8 cellular contexts compared by ENCODE assay signal in genomic region chr2:61144697-61145268, GRCh38. TPM values are rescaled to one million over a fixed set of nuclear protein-coding genes. Genes with fewer than 3 reads are reported as not detected.
A peak's percentile ranks its signal among the peaks of the same experiment; 100 is the strongest.
DNase-seq lines count a peak whose midpoint lies in the region; ATAC-seq and TF ChIP-seq lines count a peak whose summit lies in the region.

No MANE protein-coding gene starts in this region.

- H3K36me3 Mint-ChIP-seq in nephron (ENCODE audit: low read depth) = peaks cover 20% of the 10 kb centered on the region

- peak; percentile 100 for DNase-seq in CD1c-positive myeloid dendritic cell (ENCODE audit: extremely low spot score)
- DNase-seq in HL-60 (ENCODE audit: low read depth in 1 of 2, low spot score in 1 of 2) = peak; percentile 92 to 96
- DNase-seq in RPMI8226 = peak; percentile 98
- DNase-seq in activated gamma-delta T cell treated with Interleukin-2 at 50 U/mL for 16 hours = peak; percentile 87
- DNase-seq in fibroblast of villous mesenchyme (ENCODE audit: low read depth) = peak; percentile 98
- DNase-seq in stimulated activated naive CD4-positive, alpha-beta T cell treated with Interleukin-2 at 50 U/mL for 16 hours (lab: John Stamatoyannopoulos, UW) = peak; percentile 88

- peak; percentile 95 for ATAC-seq in GM19455 (IDR thresholded peaks at IDR 0.05; ENCODE audit: unreplicated experiment)

- H3K9me3 Mint-ChIP-seq in nephron = peaks cover 4% of the 10 kb centered on the region

- H3K4me3 Mint-ChIP-seq in nephron = peak overlapping the region; percentile 83 to 90 (median 87)

- peak overlapping the region; percentile 79 for H3K27ac ChIP-seq in HL-60 (replicated peaks)

- H3K4me3 ChIP-seq in HL-60 (replicated peaks; ENCODE audit: insufficient read depth, low read length) (peak overlapping the region; percentile 62), fibroblast of villous mesenchyme (ENCODE audit: low read depth, low read length) (peak overlapping the region; percentile 69)

- peak overlapping the region; percentile 87 to 92 (median 89) for H3K27ac Mint-ChIP-seq in nephron

- no peaks in the 10 kb centered on the region for H3K27me3 ChIP-seq in HL-60 (ENCODE audit: insufficient read depth, poor library complexity, severe bottlenecking)

- no peaks in the 10 kb centered on the region for H3K27me3 Mint-ChIP-seq in nephron (ENCODE audit: low read depth)

- TF ChIP-seq CTCF in HL-60 (IDR thresholded peaks at IDR 0.05; ENCODE audit: insufficient read depth, low read length) (no peak), fibroblast of villous mesenchyme (IDR thresholded peaks at IDR 0.05; ENCODE audit: insufficient read depth, low read depth, low read length) (peak; percentile 8), nephron (IDR thresholded peaks at IDR 0.05; ENCODE audit: unreplicated experiment in 3 of 3) (no peak)

- H3K4me1 Mint-ChIP-seq in nephron = peaks cover 6% of the 10 kb centered on the region

RNA-seq across cellular contexts. Expression of gene C2orf74, which starts 17.2 kb away (rescaled TPM):
- 4.2 and 13.0 TPM in 2 replicates for total RNA-seq in fibroblast of villous mesenchyme

Comparison
In these comparisons a context has a peak if more than half of its experiments do, and no peak if none do; other contexts are left out.
1. Peak in every context shown above with its lines: DNase-seq, ATAC-seq, H3K4me3 ChIP-seq and H3K27ac ChIP-seq.